Comparison of ENCODE assay signal across 15 cellular contexts in genomic region chrX:21847342-21847741, GRCh38.
"Had no signal": no experiment of that assay in that cellular context is flagged by ENCODE, and none has a peak within 500 bp of the region (broad histone marks: within the 10 kb centered on the region; RNA-seq: fewer than 3 reads in every experiment).

No MANE protein-coding gene starts in this region.

- DNase-seq: activated CD4-positive, alpha-beta T cell treated with anti-CD3 and anti-CD28 coated beads for 4 hours; activated CD8-positive, alpha-beta memory T cell treated with anti-CD3 and anti-CD28 coated beads, Interleukin-2, amount 50 U/mL, for 48 hours; activated gamma-delta T cell; activated T-cell treated with anti-CD3 and anti-CD28 coated beads, Interleukin-2, amount 50 U/mL, for 72 hours; amniotic stem cell; cortex of kidney; effector CD8-positive, alpha-beta T cell; esophagus squamous epithelium; hypothalamus; left ventricle myocardium superior; mesenchymal stem cell; nucleus accumbens; posterior cingulate gyrus; stimulated activated naive CD8-positive, alpha-beta T cell treated with anti-CD3 and anti-CD28 coated beads, Interleukin-15, Interleukin-2, amounts not matched to agents 100 U/mL and 50 U/mL, for 24 hours had no signal

- FAIRE-seq: endothelial cell of umbilical vein had no signal
